Comparison of ENCODE assay signal across 14 cellular contexts in the genomic region with DNA sequence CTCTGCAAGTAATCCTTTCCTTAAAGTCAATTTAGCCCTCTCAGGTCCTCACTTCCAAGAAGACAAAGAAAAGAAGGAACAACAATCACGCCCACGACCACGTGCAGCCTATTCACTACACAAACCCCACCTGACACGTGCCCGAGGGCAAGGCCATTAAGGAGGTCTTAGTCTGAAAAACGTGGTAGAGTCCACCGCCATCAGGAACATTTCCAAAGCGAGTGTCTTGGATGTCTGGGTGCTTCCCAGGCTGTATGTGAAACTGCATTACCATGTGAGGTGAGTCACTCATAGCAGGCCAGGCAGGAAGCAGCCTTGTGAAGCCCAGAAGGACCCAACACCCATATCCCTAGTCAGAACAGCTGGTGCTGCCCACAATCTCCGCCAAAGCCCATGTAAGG. TPM values are rescaled to one million over a fixed set of nuclear protein-coding genes. Genes with fewer than 3 reads are reported as not detected.
DNase-seq lines count a peak whose midpoint lies in the region; ATAC-seq, FAIRE-seq and TF ChIP-seq lines count a peak whose summit lies in the region.
"Had no signal": no experiment of that assay in that cellular context is flagged by ENCODE, and none has a peak within 500 bp of the region (broad histone marks: within the 10 kb centered on the region; RNA-seq: fewer than 3 reads in every experiment).

No MANE protein-coding gene starts in this region.

- POLR2A ChIA-PET in AG04450 (lab: Yijun Ruan, JAX) = interaction anchor here (0.5 to 0.6 kb wide), 2 partner anchors 101 to 333 kb away, joined by 5 to 7 read pairs; no protein-coding TSS in a partner anchor
- POLR2A ChIA-PET in HCT116 (lab: Charles Lee) = no interaction called here

- TF ChIP-seq CTCF in AG04450 (IDR thresholded peaks at IDR 0.05; ENCODE audit: low read depth, low read length) = no peak
- no peak for TF ChIP-seq CTCF in HCT116 (IDR thresholded peaks at IDR 0.05 in 2 of 3, conservative IDR thresholded peaks at IDR 0.05 in 1 of 3; ENCODE audit: borderline replicate concordance in 1 of 3, insufficient read depth in 1 of 3, low read depth in 2 of 3, low read length in 2 of 3)
- no peak for TF ChIP-seq CTCF in astrocyte (IDR thresholded peaks at IDR 0.05; ENCODE audit: insufficient read depth, low read depth, low read length)

- H3K4me2 ChIP-seq in HCT116 (ENCODE audit: low read length) (peak overlapping the region; percentile 3; the same call in 1 of the 2 replicates), astrocyte (ENCODE audit: low read length) (peak overlapping the region; percentile 65)

- no peaks in the 10 kb centered on the region for H3K36me3 ChIP-seq in HCT116 (ENCODE audit: control insufficient read depth in 1 of 2, insufficient read depth in 2 of 2, low read length in 2 of 2)
- H3K36me3 ChIP-seq in astrocyte (ENCODE audit: insufficient read depth, low read length) = no peaks in the 10 kb centered on the region
- H3K36me3 ChIP-seq: uterus, WERI-Rb-1 had no signal

- H2AFZ ChIP-seq in HCT116 (ENCODE audit: low read depth, low read length, poor library complexity, severe bottlenecking) (no peak overlapping the region), astrocyte (ENCODE audit: low read depth, low read length) (peak overlapping the region; percentile 59)

- H3K27me3 Mint-ChIP-seq in astrocyte (ENCODE audit: low read depth, unreplicated experiment) = peaks cover 25% of the 10 kb centered on the region

- peak overlapping the region; percentile 96 for H3K27ac Mint-ChIP-seq in astrocyte (ENCODE audit: unreplicated experiment)

- peak; percentile 68 for DNase-seq in AG04450 (ENCODE audit: low read depth, low spot score)
- DNase-seq in HCT116 (ENCODE audit: low read depth, low spot score) = no peak
- DNase-seq in astrocyte (ENCODE audit: low read depth) = peak; percentile 92
- DNase-seq in kidney tubule cell (ENCODE audit: low spot score) = peak; percentile 70
- no peak for DNase-seq in globus pallidus (ENCODE audit: low spot score)
- DNase-seq: NCI-H345; stimulated activated CD4-positive, alpha-beta T cell treated with anti-CD3 and anti-CD28 coated beads, Interleukin-12 subunit alpha, Interleukin-12 subunit beta, amount 100 ng/mL, for 4 hours; uterus; WERI-Rb-1 had no signal

- H4K20me1 ChIP-seq in HCT116 (ENCODE audit: insufficient read depth) = no peaks in the 10 kb centered on the region
- no peaks in the 10 kb centered on the region for H4K20me1 ChIP-seq in astrocyte (ENCODE audit: insufficient read depth, low read length)

- H3K9me3 ChIP-seq in AG04450 (ENCODE audit: control insufficient read depth, insufficient read depth, low read length) = no peaks in the 10 kb centered on the region
- H3K9me3 ChIP-seq in HCT116 (ENCODE audit: control insufficient read depth in 1 of 2, insufficient read depth in 1 of 2, low read depth in 1 of 2, low read length in 2 of 2) = no peaks in the 10 kb centered on the region
- no peaks in the 10 kb centered on the region for H3K9me3 ChIP-seq in astrocyte (ENCODE audit: insufficient read depth, low read depth, low read length)
- H3K9me3 ChIP-seq: uterus had no signal

- BruUV-seq in HCT116 (replicated peaks; lab: Mats Ljungman, UMichigan) = no TSS peak

- H3K4me3 Mint-ChIP-seq in astrocyte (ENCODE audit: unreplicated experiment) = no peak overlapping the region

- TF ChIP-seq RAD21 in HCT116 (IDR thresholded peaks at IDR 0.05; ENCODE audit: low read depth) = no peak

- H3K27me3 ChIP-seq in AG04450 (ENCODE audit: control insufficient read depth, insufficient read depth, low read length) (no peaks in the 10 kb centered on the region), HCT116 (ENCODE audit: insufficient read depth, low read length) (peaks cover 10% of the 10 kb centered on the region; the same call in 1 of the 2 replicates), astrocyte (ENCODE audit: insufficient read depth, low read length) (no peaks in the 10 kb centered on the region)
- H3K27me3 ChIP-seq: uterus had no signal

- H3K36me3 Mint-ChIP-seq in astrocyte (ENCODE audit: low read depth, unreplicated experiment) = no peaks in the 10 kb centered on the region

- intact Hi-C loops in HCT116 (cut with micrococcal nuclease) = no loop called here

- peaks cover 2% of the 10 kb centered on the region for H3K9me3 Mint-ChIP-seq in astrocyte (ENCODE audit: unreplicated experiment)

- CTCF ChIA-PET in AG04450 (lab: Charles Lee) = interaction anchor here (0.9 kb wide), 1 partner anchor 43 kb away, joined by 3 read pairs; no protein-coding TSS in a partner anchor
- CTCF ChIA-PET in HCT116 (lab: Charles Lee) = interaction anchor here (1.0 kb wide), 1 partner anchor 694 kb away, joined by 3 read pairs; no protein-coding TSS in a partner anchor

- H3K9me2 ChIP-seq in HCT116 (ENCODE audit: insufficient read depth) = no peaks in the 10 kb centered on the region

- TF ChIP-seq POLR2A in HCT116 (IDR thresholded peaks at IDR 0.05; ENCODE audit: borderline replicate concordance, extremely low read depth, insufficient read depth, insufficient read length) = no peak

- no peak overlapping the region for H3K4me3 ChIP-seq in AG04450 (ENCODE audit: low read depth, low read length)
- H3K4me3 ChIP-seq in HCT116 (replicated peaks in 1 of 2; ENCODE audit: low read depth in 1 of 2, low read length in 2 of 2) = no peak overlapping the region
- H3K4me3 ChIP-seq in astrocyte (ENCODE audit: insufficient read depth, low read depth, low read length) = peak overlapping the region; percentile 17
- H3K4me3 ChIP-seq: uterus had no signal

- H3K4me1 Mint-ChIP-seq in astrocyte (ENCODE audit: low read depth, unreplicated experiment) = peaks cover 27% of the 10 kb centered on the region

- H3K79me2 ChIP-seq in HCT116 (ENCODE audit: insufficient read depth, low read length) = no peaks in the 10 kb centered on the region
- no peaks in the 10 kb centered on the region for H3K79me2 ChIP-seq in astrocyte (ENCODE audit: insufficient read depth, low read length)

- peaks cover 0 to 18% of the 10 kb centered on the region in 2 experiments; a peak in 2 of 4 replicates for H3K4me1 ChIP-seq in HCT116 (ENCODE audit: control insufficient read depth in 1 of 2, insufficient read depth in 2 of 2, low read length in 2 of 2)
- peaks cover 39% of the 10 kb centered on the region for H3K4me1 ChIP-seq in astrocyte (ENCODE audit: insufficient read depth, low read length)
- H3K4me1 ChIP-seq: uterus had no signal

- peak overlapping the region; percentile 31 for H3K27ac ChIP-seq in AG04450 (ENCODE audit: low read depth, low read length)
- H3K27ac ChIP-seq in HCT116 (ENCODE audit: low read depth, low read length) = no peak overlapping the region
- H3K27ac ChIP-seq in astrocyte (ENCODE audit: low read depth, low read length) = peak overlapping the region; percentile 88
- H3K27ac ChIP-seq: uterus, WERI-Rb-1 had no signal

- ATAC-seq in HCT116 (no peak), GM18867 (IDR thresholded peaks at IDR 0.05; ENCODE audit: unreplicated experiment) (no peak), GM21576 (IDR thresholded peaks at IDR 0.05; ENCODE audit: unreplicated experiment) (no peak)
- no peak for ATAC-seq in activated CD4-positive, CD25-positive, alpha-beta regulatory T cell treated with anti-CD3 and anti-CD28 coated beads, Interleukin-2, amount 50 U/mL, for 24 hours
- ATAC-seq: left lobe of liver had no signal

- no peak for FAIRE-seq in astrocyte (lab: Jason Lieb, UNC)

- H3K9ac ChIP-seq in HCT116 (ENCODE audit: low read length) (no peak overlapping the region), astrocyte (ENCODE audit: low read length) (peak overlapping the region; percentile 75)

- RAD21 ChIA-PET in HCT116 (lab: Charles Lee; ENCODE audit: low non-redundant PET in 1 of 2, low total read pairs in 2 of 2, uncharacterized antibody in 2 of 2, unreplicated experiment in 2 of 2) = no interaction called here

TF ChIP-seq in HCT116, 20 proteins besides CTCF, POLR2A, EP300 and RAD21:
- no peak for TF ChIP-seq EGR1 (IDR thresholded peaks at IDR 0.05; ENCODE audit: low read depth)
- TF ChIP-seq, protein P1, sequence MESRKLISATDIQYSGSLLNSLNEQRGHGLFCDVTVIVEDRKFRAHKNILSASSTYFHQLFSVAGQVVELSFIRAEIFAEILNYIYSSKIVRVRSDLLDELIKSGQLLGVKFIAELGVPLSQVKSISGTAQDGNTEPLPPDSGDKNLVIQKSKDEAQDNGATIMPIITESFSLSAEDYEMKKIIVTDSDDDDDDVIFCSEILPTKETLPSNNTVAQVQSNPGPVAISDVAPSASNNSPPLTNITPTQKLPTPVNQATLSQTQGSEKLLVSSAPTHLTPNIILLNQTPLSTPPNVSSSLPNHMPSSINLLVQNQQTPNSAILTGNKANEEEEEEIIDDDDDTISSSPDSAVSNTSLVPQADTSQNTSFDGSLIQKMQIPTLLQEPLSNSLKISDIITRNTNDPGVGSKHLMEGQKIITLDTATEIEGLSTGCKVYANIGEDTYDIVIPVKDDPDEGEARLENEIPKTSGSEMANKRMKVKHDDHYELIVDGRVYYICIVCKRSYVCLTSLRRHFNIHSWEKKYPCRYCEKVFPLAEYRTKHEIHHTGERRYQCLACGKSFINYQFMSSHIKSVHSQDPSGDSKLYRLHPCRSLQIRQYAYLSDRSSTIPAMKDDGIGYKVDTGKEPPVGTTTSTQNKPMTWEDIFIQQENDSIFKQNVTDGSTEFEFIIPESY (IDR thresholded peaks at IDR 0.05; ENCODE audit: extremely low read depth, insufficient replicate concordance, low read length) = no peak
TF ChIP-seq in HCT116: peak in this region for 0.

RNA-seq across cellular contexts. Expression of a gene that starts 3.2 kb away (rescaled TPM):
- polyA plus RNA-seq in AG04450 (2011; rRNA removed) = 0.04 TPM in 1 of 2 replicates, not detected in the other
- polyA minus RNA-seq in AG04450 (2011; rRNA and poly(A)+ RNA removed) = not detected in 2 replicates
- total RNA-seq in HCT116 (2021; ENCODE audit: unreplicated experiment) (not detected), astrocyte (0.50 and 0.82 TPM in 2 replicates)
- polyA plus RNA-seq in HCT116 (2012) = not detected in 2 replicates
- total RNA-seq: cardiac septum, left lobe of liver, uterus had no signal

RNA-seq across cellular contexts. Expression of a gene that starts 11.5 kb away (rescaled TPM):
- polyA plus RNA-seq in AG04450 (2011; rRNA removed) = not detected in 2 replicates
- polyA minus RNA-seq in AG04450 (2011; rRNA and poly(A)+ RNA removed) = not detected in 2 replicates
- not detected for total RNA-seq in HCT116 (2021; ENCODE audit: unreplicated experiment)
- 0.06 TPM in 1 of 2 replicates, not detected in the other for polyA plus RNA-seq in HCT116 (2012)
- total RNA-seq in astrocyte = not detected in 2 replicates
- total RNA-seq: cardiac septum, left lobe of liver, uterus had no signal

RNA-seq across cellular contexts. Expression of a gene that starts 23.4 kb away (rescaled TPM):
- polyA plus RNA-seq in AG04450 (2011; rRNA removed) = 0.04 and 0.16 TPM in 2 replicates
- polyA minus RNA-seq in AG04450 (2011; rRNA and poly(A)+ RNA removed) = 0.09 TPM in 1 of 2 replicates, not detected in the other
- total RNA-seq in HCT116 (2021; ENCODE audit: unreplicated experiment) (not detected), astrocyte (not detected in 2 replicates)
- 0.02 and 0.03 TPM in 2 replicates for polyA plus RNA-seq in HCT116 (2012)
- total RNA-seq: cardiac septum, left lobe of liver, uterus had no signal

RNA-seq across cellular contexts. Expression of a gene that starts 41.4 kb away (rescaled TPM):
- not detected in 2 replicates for polyA plus RNA-seq in AG04450 (2011; rRNA removed)
- not detected in 2 replicates for polyA minus RNA-seq in AG04450 (2011; rRNA and poly(A)+ RNA removed)
- not detected for total RNA-seq in HCT116 (2021; ENCODE audit: unreplicated experiment)
- not detected in 2 replicates for polyA plus RNA-seq in HCT116 (2012)
- 0.09 and 0.43 TPM in 2 replicates for total RNA-seq in astrocyte
- total RNA-seq: cardiac septum, left lobe of liver, uterus had no signal

Comparison
In these comparisons a context has a peak if more than half of its experiments do, and no peak if none do; other contexts are left out.
1. DNase-seq: peak in AG04450 (single experiment), astrocyte (single experiment) and kidney tubule cell (single experiment); none in HCT116 (single experiment) and globus pallidus (single experiment).